ENCODE assay signal across 10 cellular contexts in genomic region chr2:234679766-234680687, GRCh38.
DNase-seq lines count a peak whose midpoint lies in the region; ATAC-seq and TF ChIP-seq lines count a peak whose summit lies in the region.
"Had no signal": no experiment of that assay in that cellular context is flagged by ENCODE, and none has a peak within 500 bp of the region (broad histone marks: within the 10 kb centered on the region; RNA-seq: fewer than 3 reads in every experiment).

No MANE protein-coding gene starts in this region.

- no peaks in the 10 kb centered on the region for H3K9me3 ChIP-seq in muscle layer of duodenum (ENCODE audit: control insufficient read depth in 1 of 2, low read length in 2 of 2)

- POLR2A ChIA-PET in AG04449 (lab: Yijun Ruan, JAX) (interaction anchor here (0.7 to 1.4 kb wide), 6 partner anchors 15 to 301 kb away, joined by 3 to 9 read pairs (median 4); no protein-coding TSS in a partner anchor), RWPE1 (lab: Yijun Ruan, JAX; ENCODE audit: low non-redundant PET) (no interaction called here)

- H3K27me3 ChIP-seq in muscle layer of duodenum (ENCODE audit: low read depth, low read length) = no peaks in the 10 kb centered on the region

- CTCF ChIA-PET in AG04449 (lab: Yijun Ruan, JAX) (interaction anchor here (1.1 to 1.4 kb wide), 2 partner anchors 10 to 11 kb away, joined by 4 read pairs; no protein-coding TSS in a partner anchor), RWPE1 (lab: Yijun Ruan, JAX) (interaction anchor here (0.7 kb wide), 1 partner anchor 165 kb away, joined by 3 read pairs; no protein-coding TSS in a partner anchor)

- TF ChIP-seq CTCF in AG04449 (IDR thresholded peaks at IDR 0.05; ENCODE audit: insufficient read depth, low read length, missing control alignments) (no peak), RWPE1 (conservative IDR thresholded peaks at IDR 0.05; ENCODE audit: low read depth) (no peak), fibroblast of mammary gland (conservative IDR thresholded peaks at IDR 0.05; ENCODE audit: control insufficient read depth, insufficient read depth, low read depth, low read length) (no peak)

- H3K4me3 ChIP-seq in AG04449 (ENCODE audit: low read depth, low read length) (no peak overlapping the region), fibroblast of mammary gland (ENCODE audit: control insufficient read depth, low read depth, low read length) (peak overlapping the region; percentile 12), muscle layer of duodenum (ENCODE audit: low read depth in 1 of 2, low read length in 2 of 2) (no peak overlapping the region)

- no peaks in the 10 kb centered on the region for H3K36me3 ChIP-seq in muscle layer of duodenum (ENCODE audit: control insufficient read depth in 1 of 2, insufficient read depth in 2 of 2, low read length in 2 of 2)

- H3K4me1 ChIP-seq in muscle layer of duodenum (ENCODE audit: control insufficient read depth in 1 of 2, insufficient read depth in 2 of 2, low read length in 2 of 2) = no peaks in the 10 kb centered on the region

- DNase-seq in AG04449 (ENCODE audit: low read depth, low spot score) (peak; percentile 94), RWPE1 (ENCODE audit: low spot score) (peak; percentile 74), fibroblast of mammary gland (ENCODE audit: low read depth) (peak; percentile 99), NCI-H1694 (lab: John Stamatoyannopoulos, UW) (no peak), NCI-H2081 treated with DMSO at 0.1 percent for 48 hours (lab: John Stamatoyannopoulos, UW) (no peak), NCI-H1694 treated with DMSO at 0.1 percent for 48 hours (lab: John Stamatoyannopoulos, UW) (no peak)
- DNase-seq: activated CD4-positive, alpha-beta memory T cell treated with anti-CD3 and anti-CD28 coated beads for 36 hours; NCI-H510A had no signal

- H3K27ac ChIP-seq in RWPE1 (peak overlapping the region; percentile 90), muscle layer of duodenum (ENCODE audit: low read length) (peak overlapping the region; percentile 17)

- ATAC-seq in GM18520 (IDR thresholded peaks at IDR 0.05; ENCODE audit: unreplicated experiment) = no peak

Comparison
In these comparisons a context has a peak if more than half of its experiments do, and no peak if none do; other contexts are left out.
1. DNase-seq: peak in AG04449 (single experiment), RWPE1 (single experiment) and fibroblast of mammary gland (single experiment); none in NCI-H1694 (single experiment), NCI-H2081 treated with DMSO at 0.1 percent for 48 hours (single experiment) and NCI-H1694 treated with DMSO at 0.1 percent for 48 hours (single experiment).